13 cellular contexts compared by ENCODE assay signal in the genomic region with DNA sequence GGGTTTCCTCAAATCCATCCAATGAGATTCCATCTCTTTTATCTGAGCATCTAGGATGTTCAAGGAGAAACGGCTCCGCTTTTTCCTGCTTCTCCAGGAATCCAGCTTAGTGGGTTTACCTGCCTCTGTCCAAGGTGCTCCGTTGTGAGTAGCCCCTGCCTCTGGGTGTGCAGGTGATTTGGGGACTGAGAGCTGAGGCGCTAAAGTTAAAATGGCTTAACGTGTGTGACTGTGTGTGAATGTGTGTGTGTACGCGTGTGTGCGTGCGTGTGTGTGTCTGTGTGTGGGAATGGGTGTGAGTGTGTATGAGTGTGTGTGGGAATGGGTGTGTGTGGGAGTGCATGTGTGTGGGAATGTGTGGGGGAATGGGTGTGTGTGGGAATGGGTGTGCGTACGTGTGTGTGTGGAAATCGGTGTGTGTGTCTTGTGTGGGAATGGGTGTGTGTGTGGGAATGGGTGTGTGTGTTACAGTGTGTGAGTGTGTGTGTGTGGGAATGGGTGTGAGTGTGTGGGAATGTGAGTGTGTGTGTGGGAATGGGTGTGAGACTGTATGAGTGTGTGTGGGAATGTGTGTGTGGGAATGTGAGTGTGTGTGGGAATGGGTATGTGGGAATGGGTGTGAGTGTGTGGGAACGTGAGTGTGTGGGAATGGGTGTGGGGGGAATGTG.
DNase-seq lines count a peak whose midpoint lies in the region; ATAC-seq and TF ChIP-seq lines count a peak whose summit lies in the region.
"Had no signal": no experiment of that assay in that cellular context is flagged by ENCODE, and none has a peak within 500 bp of the region (broad histone marks: within the 10 kb centered on the region; RNA-seq: fewer than 3 reads in every experiment).

No MANE protein-coding gene starts in this region.

- H2BK12ac ChIP-seq in neuronal stem cell (ENCODE audit: low read length) = no peak overlapping the region

- intact Hi-C loops in breast epithelium (cut with DNase I; ENCODE audit: low total_unique reads) = no loop called here
- intact Hi-C loops in mammary epithelial cell (cut with micrococcal nuclease) = loop anchor here (5.0 kb wide), 1 partner anchor 205 kb away; a partner anchor contains a TSS
- intact Hi-C loops in activated B cell treated with CpG ODN at 0.5 μM for 24 hours (cut with micrococcal nuclease) = loop anchor here (2.0 to 5.0 kb wide), 3 partner anchors 515 to 1930 kb away; a partner anchor contains a TSS
- intact Hi-C loops in stomach (cut with DNase I; ENCODE audit: low total_unique reads) = no loop called here
- intact Hi-C loops in left lung (cut with DNase I) = no loop called here

- no peak for DNase-seq in breast epithelium (ENCODE audit: low spot score in 2 of 2)
- DNase-seq in mammary epithelial cell = no peak
- no peak for DNase-seq in activated B cell treated with CpG ODN at 0.5 μM for 24 hours
- no peak for DNase-seq in fibroblast of lung (ENCODE audit: low read depth in 2 of 2)
- DNase-seq in stomach = no peak
- no peak for DNase-seq in left lung
- no peak for DNase-seq in neuronal stem cell (ENCODE audit: low spot score)
- no peak for DNase-seq in NCI-H2171 treated with DMSO at 0.1 percent for 48 hours (lab: John Stamatoyannopoulos, UW)
- DNase-seq: AML-193; anterior cingulate cortex; EL; NCI-H2029 treated with DMSO at 0.1 percent for 48 hours; NK-92 treated with Interleukin-12 subunit alpha and Interleukin-12 subunit beta, amount 100 ng/mL, for 24 hours had no signal

- H2BK120ac ChIP-seq in neuronal stem cell (ENCODE audit: low read depth, low read length) = no peak overlapping the region

- H3K36me3 ChIP-seq in breast epithelium (no peaks in the 10 kb centered on the region), mammary epithelial cell (ENCODE audit: insufficient read depth, low read length) (no peaks in the 10 kb centered on the region), fibroblast of lung (ENCODE audit: control insufficient read depth, insufficient read depth, low read length) (no peaks in the 10 kb centered on the region), stomach (no peaks in the 10 kb centered on the region), left lung (no peaks in the 10 kb centered on the region), neuronal stem cell (replicated peaks in 1 of 2; ENCODE audit: control insufficient read depth in 2 of 2, insufficient read depth in 2 of 2, low read length in 2 of 2) (no peaks in the 10 kb centered on the region)

- CTCF ChIA-PET in mammary epithelial cell (lab: Charles Lee; ENCODE audit: low non-redundant PET) (no interaction called here), activated B cell treated with CpG ODN at 0.5 μM for 24 hours (lab: Charles Lee) (interaction anchor here (1.3 to 1.8 kb wide), 2 partner anchors 17 to 137 kb away, joined by 3 to 6 read pairs; no protein-coding TSS in a partner anchor)

- H3K9me3 Mint-ChIP-seq in activated B cell treated with CpG ODN at 0.5 μM for 24 hours = peaks cover 3% of the 10 kb centered on the region

- H3K4me3 ChIP-seq in breast epithelium = no peak overlapping the region
- no peak overlapping the region for H3K4me3 ChIP-seq in mammary epithelial cell (replicated peaks in 1 of 3; ENCODE audit: insufficient read depth in 1 of 3, low read depth in 2 of 3, low read length in 3 of 3)
- no peak overlapping the region for H3K4me3 ChIP-seq in fibroblast of lung (replicated peaks in 1 of 4; ENCODE audit: control extremely low read depth in 1 of 4, insufficient read depth in 1 of 4, low read depth in 3 of 4, low read length in 4 of 4)
- no peak overlapping the region for H3K4me3 ChIP-seq in stomach
- H3K4me3 ChIP-seq in left lung = no peak overlapping the region
- peak overlapping the region in 1 of 2 donors; percentile 67 for H3K4me3 ChIP-seq in neuronal stem cell (ENCODE audit: low read length in 2 of 2)

- H3K27ac ChIP-seq in breast epithelium (peak overlapping the region; percentile 70 to 94), mammary epithelial cell (ENCODE audit: insufficient read depth, low read depth, low read length) (no peak overlapping the region), fibroblast of lung (ENCODE audit: insufficient read depth, low read length) (peak overlapping the region; percentile 5), stomach (peak overlapping the region in 4 of 5 donors; percentile 30 to 84 (median 81)), left lung (peak overlapping the region in 1 of 2 donors; percentile 96), neuronal stem cell (replicated peaks; ENCODE audit: low read length) (no peak overlapping the region)

- no peak for TF ChIP-seq CTCF in breast epithelium (IDR thresholded peaks at IDR 0.05)
- no peak for TF ChIP-seq CTCF in mammary epithelial cell (conservative IDR thresholded peaks at IDR 0.05 in 1 of 2, IDR thresholded peaks at IDR 0.05 in 1 of 2; ENCODE audit: extremely low read depth in 1 of 2, insufficient read depth in 1 of 2, low read depth in 1 of 2, low read length in 2 of 2)
- no peak for TF ChIP-seq CTCF in activated B cell treated with CpG ODN at 0.5 μM for 24 hours (IDR thresholded peaks at IDR 0.05)
- no peak for TF ChIP-seq CTCF in fibroblast of lung (conservative IDR thresholded peaks at IDR 0.05 in 1 of 2, IDR thresholded peaks at IDR 0.05 in 1 of 2; ENCODE audit: low read depth in 1 of 2, low read length in 2 of 2)
- TF ChIP-seq CTCF in stomach (IDR thresholded peaks at IDR 0.05) = no peak
- no peak for TF ChIP-seq CTCF in left lung (IDR thresholded peaks at IDR 0.05)

- no peaks in the 10 kb centered on the region for H3K79me2 ChIP-seq in mammary epithelial cell (ENCODE audit: insufficient read depth, low read length)
- H3K79me2 ChIP-seq in fibroblast of lung (ENCODE audit: control insufficient read depth, insufficient read depth, low read length) = no peaks in the 10 kb centered on the region

- in situ Hi-C loops in mammary epithelial cell (cut with MboI; ENCODE audit: low sequenced_read_pairs in 2 of 2) = no loop called here

- no peak overlapping the region for H3K23ac ChIP-seq in neuronal stem cell (ENCODE audit: low read depth, low read length, poor library complexity)

- no peak for TF ChIP-seq EP300 in stomach (IDR thresholded peaks at IDR 0.05)

- H2AFZ ChIP-seq in mammary epithelial cell (ENCODE audit: low read depth, low read length) = no peak overlapping the region
- no peak overlapping the region for H2AFZ ChIP-seq in fibroblast of lung (ENCODE audit: low read length)
- no peak overlapping the region for H2AFZ ChIP-seq in neuronal stem cell (ENCODE audit: low read length)

- H3K18ac ChIP-seq in neuronal stem cell (ENCODE audit: low read length) = no peak overlapping the region

- dilution Hi-C loops in mammary epithelial cell (cut with HindIII; ENCODE audit: low sequenced_read_pairs) = no loop called here

- no peaks in the 10 kb centered on the region for H3K4me1 ChIP-seq in breast epithelium
- peaks cover 11% of the 10 kb centered on the region for H3K4me1 ChIP-seq in mammary epithelial cell (ENCODE audit: insufficient read depth, low read length)
- H3K4me1 ChIP-seq in fibroblast of lung (ENCODE audit: control insufficient read depth, extremely low read depth, insufficient read depth, low read length) = peaks cover 9% of the 10 kb centered on the region
- peaks cover 0 to 10% (median 3%) of the 10 kb centered on the region in 4 donors for H3K4me1 ChIP-seq in stomach
- H3K4me1 ChIP-seq in left lung = peaks cover 0 to 18% of the 10 kb centered on the region in 2 donors
- H3K4me1 ChIP-seq in neuronal stem cell (ENCODE audit: control insufficient read depth in 2 of 2, insufficient read depth in 1 of 2, low read depth in 1 of 2, low read length in 2 of 2) = peaks cover 0 to 6% of the 10 kb centered on the region in 2 donors

- TF ChIP-seq POLR2A in breast epithelium (IDR thresholded peaks at IDR 0.05) (no peak), stomach (IDR thresholded peaks at IDR 0.05) (no peak)

- H3K4me1 Mint-ChIP-seq in activated B cell treated with CpG ODN at 0.5 μM for 24 hours = peaks cover 32% of the 10 kb centered on the region

- no peak overlapping the region for H2BK5ac ChIP-seq in neuronal stem cell (ENCODE audit: low read length)

- H3K4me2 ChIP-seq in mammary epithelial cell (ENCODE audit: insufficient read depth, low read depth, low read length) = no peak overlapping the region
- no peak overlapping the region for H3K4me2 ChIP-seq in fibroblast of lung (ENCODE audit: extremely low read depth, insufficient read depth, low read length)
- no peak overlapping the region for H3K4me2 ChIP-seq in neuronal stem cell (ENCODE audit: insufficient read depth, low read length, poor library complexity, severe bottlenecking)

- no peaks in the 10 kb centered on the region for H3K27me3 ChIP-seq in breast epithelium
- no peaks in the 10 kb centered on the region for H3K27me3 ChIP-seq in mammary epithelial cell (ENCODE audit: insufficient read depth, low read length)
- no peaks in the 10 kb centered on the region for H3K27me3 ChIP-seq in fibroblast of lung (ENCODE audit: control insufficient read depth, insufficient read depth, low read length)
- peaks cover 0 to 36% (median 0%) of the 10 kb centered on the region in 3 donors for H3K27me3 ChIP-seq in stomach
- peaks cover 0 to 14% of the 10 kb centered on the region in 2 donors for H3K27me3 ChIP-seq in left lung
- H3K27me3 ChIP-seq in neuronal stem cell (ENCODE audit: control insufficient read depth in 3 of 3, insufficient read depth in 3 of 3, low read depth in 1 of 3, low read length in 3 of 3) = no peaks in the 10 kb centered on the region

- H2AK5ac ChIP-seq in neuronal stem cell (ENCODE audit: low read depth, low read length) = no peak overlapping the region

- H4K91ac ChIP-seq in neuronal stem cell (ENCODE audit: low read depth, low read length, poor library complexity) = no peak overlapping the region

- H3K9ac ChIP-seq in mammary epithelial cell (ENCODE audit: insufficient read depth, low read length) = no peak overlapping the region
- no peak overlapping the region for H3K9ac ChIP-seq in fibroblast of lung (ENCODE audit: insufficient read depth, low read length)
- H3K9ac ChIP-seq in neuronal stem cell (ENCODE audit: low read depth, low read length, poor library complexity) = no peak overlapping the region

- no peak overlapping the region for H3K4ac ChIP-seq in neuronal stem cell (ENCODE audit: low read length)

- ATAC-seq in activated B cell treated with CpG ODN at 0.5 μM for 24 hours (ENCODE audit: low read depth) = no peak
- ATAC-seq in left lung = no peak

- POLR2A ChIA-PET in activated B cell treated with CpG ODN at 0.5 μM for 24 hours (lab: Charles Lee) = interaction anchor here (4.8 kb wide), 1 partner anchor 90 kb away, joined by 176 read pairs; a partner anchor contains a TSS

- no TSS peak for BruUV-seq in mammary epithelial cell (replicated peaks; lab: Mats Ljungman, UMichigan)

- H4K20me1 ChIP-seq in mammary epithelial cell (ENCODE audit: insufficient read depth, low read length) (no peaks in the 10 kb centered on the region), fibroblast of lung (ENCODE audit: control insufficient read depth, extremely low read depth, insufficient read depth, low read length) (no peaks in the 10 kb centered on the region)

- no peak overlapping the region for H3K4me3 Mint-ChIP-seq in activated B cell treated with CpG ODN at 0.5 μM for 24 hours

- H4K8ac ChIP-seq in neuronal stem cell (ENCODE audit: low read depth, low read length) = no peak overlapping the region

- H3K27me3 Mint-ChIP-seq in activated B cell treated with CpG ODN at 0.5 μM for 24 hours = no peaks in the 10 kb centered on the region

- H3K36me3 Mint-ChIP-seq in activated B cell treated with CpG ODN at 0.5 μM for 24 hours (ENCODE audit: low read depth) = peaks cover 2% of the 10 kb centered on the region

- no peak overlapping the region for H2BK15ac ChIP-seq in neuronal stem cell (ENCODE audit: low read length)

- no peak overlapping the region for H3K14ac ChIP-seq in neuronal stem cell (ENCODE audit: low read length)

- 57% methylated on average over 11 of the region's 13 CpGs for WGBS in mammary epithelial cell (ENCODE audit: low coverage, missing lambda C conversion rate)
- WGBS in stomach, 5 donors = 74 to 90% (median 81%) methylated on average over 13 of the region's 13 CpGs
- WGBS in neuronal stem cell (ENCODE audit: extremely low coverage in 2 of 2, insufficient read length in 2 of 2, insufficient replicate concordance in 1 of 2), 2 donors = 100% methylated on average over 2 to 4 of the region's 13 CpGs

- H3K27ac Mint-ChIP-seq in activated B cell treated with CpG ODN at 0.5 μM for 24 hours = peak overlapping the region; percentile 12

- H3K9me3 ChIP-seq in breast epithelium (no peaks in the 10 kb centered on the region), mammary epithelial cell (replicated peaks; ENCODE audit: insufficient read depth, low read length) (no peaks in the 10 kb centered on the region), fibroblast of lung (ENCODE audit: control insufficient read depth, insufficient read depth, low read depth, low read length) (no peaks in the 10 kb centered on the region), stomach (no peaks in the 10 kb centered on the region), left lung (no peaks in the 10 kb centered on the region), neuronal stem cell (replicated peaks in 1 of 2; ENCODE audit: control insufficient read depth in 2 of 2, insufficient read depth in 1 of 2, low read depth in 1 of 2, low read length in 2 of 2) (peaks cover 0 to 5% of the 10 kb centered on the region in 2 donors)

- no peaks in the 10 kb centered on the region for H3K79me1 ChIP-seq in neuronal stem cell (ENCODE audit: low read depth, low read length)

Comparison
In these comparisons a context has a peak if more than half of its experiments do, and no peak if none do; other contexts are left out.
1. H3K27ac ChIP-seq: peak in breast epithelium (2 of 2), fibroblast of lung (single experiment) and stomach (4 of 5); none in mammary epithelial cell (single experiment) and neuronal stem cell (single experiment).
2. intact Hi-C loops: an anchor here in mammary epithelial cell (5.0 kb wide) and activated B cell treated with CpG ODN at 0.5 μM for 24 hours (2.0 to 5.0 kb wide); none called in breast epithelium, stomach and left lung.